24 cellular contexts compared by ENCODE assay signal in the genomic region with DNA sequence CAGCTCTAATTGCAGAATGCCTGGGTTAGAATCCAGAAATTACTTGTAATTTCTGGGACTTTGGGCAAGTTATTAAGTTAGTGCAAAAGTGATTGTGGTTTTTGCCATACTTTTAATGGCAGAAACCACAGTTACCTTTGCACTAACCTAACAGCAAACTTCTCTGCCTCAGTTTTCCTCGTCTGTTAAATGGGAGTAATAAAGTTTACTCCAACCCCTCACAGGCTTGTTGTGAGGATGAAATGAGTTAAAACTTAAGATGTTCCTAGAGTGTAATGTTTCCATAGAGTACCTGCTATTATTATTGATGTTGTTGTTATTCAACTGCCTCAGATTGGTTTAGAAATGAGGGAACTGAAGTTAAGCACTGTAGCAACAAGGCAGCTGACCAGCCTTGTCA.
"Had no signal": no experiment of that assay in that cellular context is flagged by ENCODE, and none has a peak within 500 bp of the region (broad histone marks: within the 10 kb centered on the region; RNA-seq: fewer than 3 reads in every experiment).

No MANE protein-coding gene starts in this region.

- H2AFZ ChIP-seq: neural progenitor cell, parathyroid adenoma had no signal

- ATAC-seq: esophagus mucosa; gastrocnemius medialis; left colon; natural killer cell treated with Interleukin-12 subunit alpha and Interleukin-12 subunit beta and Interleukin-15 and Interleukin-18, amount 100 ng/mL, for 72 hours; stimulated activated naive B cell treated with anti-CD40 and anti-IgM and Interleukin-4, amounts not matched to agents 10 μg/mL and 1 μg/mL and 100 μg/mL, for 72 hours had no signal

- H3K4me1 ChIP-seq: gastrocnemius medialis, parathyroid adenoma, prostate gland, right atrium auricular region, sigmoid colon, uterus had no signal

- H3K36me3 ChIP-seq: gastrocnemius medialis, left ventricle myocardium inferior, lower lobe of right lung, neural progenitor cell, prostate gland, right atrium auricular region, sigmoid colon, thoracic aorta, tibial nerve, upper lobe of right lung, uterus had no signal

- H3K4me2 ChIP-seq: neural progenitor cell had no signal

- H3K79me2 ChIP-seq: parathyroid adenoma had no signal

- H3K27me3 ChIP-seq: dorsolateral prefrontal cortex, gastrocnemius medialis, neural progenitor cell, right atrium auricular region, sigmoid colon, tibial nerve, upper lobe of right lung, uterus had no signal

- H3K9me3 ChIP-seq: gastrocnemius medialis, lower lobe of right lung, prostate gland, sigmoid colon, thoracic aorta, upper lobe of right lung, uterus had no signal

- H3K27ac Mint-ChIP-seq: natural killer cell treated with Interleukin-12 subunit alpha and Interleukin-12 subunit beta and Interleukin-15 and Interleukin-18, amount 100 ng/mL, for 72 hours; neural progenitor cell; stimulated activated naive B cell treated with anti-CD40 and anti-IgM and Interleukin-4, amounts not matched to agents 10 μg/mL and 1 μg/mL and 100 μg/mL, for 72 hours; stimulated activated naive CD8-positive, alpha-beta T cell treated with anti-CD3 and anti-CD28 coated beads, Interleukin-15, Interleukin-2, amounts not matched to agents 100 ng/mL and 50 ng/mL, for 24 hours had no signal

- H3K4me3 Mint-ChIP-seq: natural killer cell treated with Interleukin-12 subunit alpha and Interleukin-12 subunit beta and Interleukin-15 and Interleukin-18, amount 100 ng/mL, for 72 hours; neural progenitor cell; stimulated activated naive B cell treated with anti-CD40 and anti-IgM and Interleukin-4, amounts not matched to agents 10 μg/mL and 1 μg/mL and 100 μg/mL, for 72 hours; stimulated activated naive CD8-positive, alpha-beta T cell treated with anti-CD3 and anti-CD28 coated beads, Interleukin-15, Interleukin-2, amounts not matched to agents 100 ng/mL and 50 ng/mL, for 24 hours had no signal

- DNase-seq: cerebellar nuclear complex; dorsolateral prefrontal cortex; effector CD4-positive, alpha-beta T cell; foreskin fibroblast; gastrocnemius medialis; head of caudate nucleus; left colon; left ventricle myocardium inferior; lower lobe of right lung; sigmoid colon; stimulated activated CD4-positive, alpha-beta T cell treated with anti-CD3 and anti-CD28 coated beads, Interleukin-4, amount 100 ng/mL, for 4 hours; stimulated activated naive B cell treated with anti-CD40 and anti-IgM and Interleukin-4, amounts not matched to agents 10 μg/mL and 1 μg/mL and 100 μg/mL, for 72 hours; upper lobe of right lung; uterus had no signal

- H3K27ac ChIP-seq: epithelial cell of prostate, gastrocnemius medialis, left ventricle myocardium inferior, lower lobe of right lung, neural progenitor cell, parathyroid adenoma, prostate gland, right atrium auricular region, sigmoid colon, thoracic aorta, upper lobe of right lung, uterus had no signal

- H3K4me3 ChIP-seq: dorsolateral prefrontal cortex, gastrocnemius medialis, left ventricle myocardium inferior, lower lobe of right lung, neural progenitor cell, prostate gland, right atrium auricular region, sigmoid colon, thoracic aorta, tibial nerve, upper lobe of right lung, uterus had no signal
